8 cellular contexts compared by ENCODE assay signal in the genomic region with DNA sequence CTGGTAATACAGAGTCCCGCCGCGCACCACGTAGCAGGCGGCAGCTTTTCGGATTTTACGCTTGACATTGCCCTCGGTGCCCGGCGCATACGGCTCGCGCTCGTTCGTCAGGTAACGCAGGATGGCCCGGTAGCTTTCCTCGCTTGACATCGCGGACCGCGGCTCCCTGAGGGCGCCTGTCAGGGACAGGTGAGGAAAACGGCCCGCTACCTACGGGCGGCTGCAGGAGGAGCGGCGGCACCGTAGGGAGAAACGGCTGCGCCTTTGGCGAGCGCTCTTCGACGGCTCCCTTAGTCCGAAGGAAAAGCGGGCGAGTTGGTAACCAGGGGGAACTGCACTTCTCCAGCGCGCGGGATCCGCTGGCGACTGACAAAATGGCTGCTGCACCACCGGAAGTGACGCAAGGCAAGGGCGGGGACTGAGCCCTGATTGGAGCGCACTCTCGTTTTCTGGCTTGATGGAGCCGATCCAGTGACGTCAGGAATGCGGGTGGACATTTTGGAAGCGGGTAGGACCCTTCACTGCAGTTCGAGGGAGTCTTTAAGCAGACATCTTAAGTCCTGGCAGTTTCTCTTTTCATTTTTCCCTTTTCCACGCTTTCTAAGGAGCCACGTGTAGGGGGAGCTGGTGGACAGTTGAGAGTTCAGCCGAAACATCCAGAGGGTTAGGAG. TPM values are rescaled to one million over a fixed set of nuclear protein-coding genes. Genes with fewer than 3 reads are reported as not detected.
A peak's percentile ranks its signal among the peaks of the same experiment; 100 is the strongest.
DNase-seq lines count a peak whose midpoint lies in the region; ATAC-seq, FAIRE-seq and TF ChIP-seq lines count a peak whose summit lies in the region.

A gene with protein sequence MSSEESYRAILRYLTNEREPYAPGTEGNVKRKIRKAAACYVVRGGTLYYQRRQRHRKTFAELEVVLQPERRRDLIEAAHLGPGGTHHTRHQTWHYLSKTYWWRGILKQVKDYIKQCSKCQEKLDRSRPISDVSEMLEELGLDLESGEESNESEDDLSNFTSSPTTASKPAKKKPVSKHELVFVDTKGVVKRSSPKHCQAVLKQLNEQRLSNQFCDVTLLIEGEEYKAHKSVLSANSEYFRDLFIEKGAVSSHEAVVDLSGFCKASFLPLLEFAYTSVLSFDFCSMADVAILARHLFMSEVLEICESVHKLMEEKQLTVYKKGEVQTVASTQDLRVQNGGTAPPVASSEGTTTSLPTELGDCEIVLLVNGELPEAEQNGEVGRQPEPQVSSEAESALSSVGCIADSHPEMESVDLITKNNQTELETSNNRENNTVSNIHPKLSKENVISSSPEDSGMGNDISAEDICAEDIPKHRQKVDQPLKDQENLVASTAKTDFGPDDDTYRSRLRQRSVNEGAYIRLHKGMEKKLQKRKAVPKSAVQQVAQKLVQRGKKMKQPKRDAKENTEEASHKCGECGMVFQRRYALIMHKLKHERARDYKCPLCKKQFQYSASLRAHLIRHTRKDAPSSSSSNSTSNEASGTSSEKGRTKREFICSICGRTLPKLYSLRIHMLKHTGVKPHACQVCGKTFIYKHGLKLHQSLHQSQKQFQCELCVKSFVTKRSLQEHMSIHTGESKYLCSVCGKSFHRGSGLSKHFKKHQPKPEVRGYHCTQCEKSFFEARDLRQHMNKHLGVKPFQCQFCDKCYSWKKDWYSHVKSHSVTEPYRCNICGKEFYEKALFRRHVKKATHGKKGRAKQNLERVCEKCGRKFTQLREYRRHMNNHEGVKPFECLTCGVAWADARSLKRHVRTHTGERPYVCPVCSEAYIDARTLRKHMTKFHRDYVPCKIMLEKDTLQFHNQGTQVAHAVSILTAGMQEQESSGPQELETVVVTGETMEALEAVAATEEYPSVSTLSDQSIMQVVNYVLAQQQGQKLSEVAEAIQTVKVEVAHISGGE (minus strand): TSS at position 368 of the 671 bp plus-strand sequence. CDS start 218 bp downstream, at position 150.

- TF ChIP-seq POLR2A in body of pancreas (IDR thresholded peaks at IDR 0.05) = peak; percentile 62 to 90 (median 87)

- peak within 1 kb of the TSS; percentile 95 to 100 for H3K4me3 ChIP-seq in SK-N-SH (ENCODE audit: low read depth in 2 of 2, low read length in 1 of 2)
- H3K4me3 ChIP-seq in body of pancreas = peak within 1 kb of the TSS; percentile 97 to 98
- H3K4me3 ChIP-seq in iPS-18a (ENCODE audit: low read length) = peak within 1 kb of the TSS; percentile 92
- peak within 1 kb of the TSS; percentile 97 for H3K4me3 ChIP-seq in smooth muscle cell

- WGBS in SK-N-SH (ENCODE audit: low lambda C conversion rate) = under 1% methylated on average over 26 of the region's 57 CpGs
- WGBS in body of pancreas, 2 donors = 0% methylated on average over 16 to 57 of the region's 57 CpGs
- WGBS in smooth muscle cell (ENCODE audit: low lambda C conversion rate) = under 1% methylated on average over 57 of the region's 57 CpGs

- CTCF ChIA-PET in SK-N-SH (lab: Yijun Ruan, JAX) = interaction anchor here (0.8 to 3.9 kb wide), 9 partner anchors 9 to 130 kb away, joined by 3 to 21 read pairs (median 4); partner anchors contain the start of genes PCNP and RPL24

- peak; percentile 56 for TF ChIP-seq RAD21 in SK-N-SH (IDR thresholded peaks at IDR 0.05; ENCODE audit: low read length)

- ATAC-seq in HG02973 (IDR thresholded peaks at IDR 0.05; ENCODE audit: unreplicated experiment) (peak; percentile 69), body of pancreas (peak; percentile 92)

- intact Hi-C loops in body of pancreas (cut with DNase I) = no loop called here

- H3K9me3 ChIP-seq in SK-N-SH (no peaks in the 10 kb centered on the region), body of pancreas (no peaks in the 10 kb centered on the region), iPS-18a (ENCODE audit: control insufficient read depth, low read depth, low read length) (no peaks in the 10 kb centered on the region), smooth muscle cell (replicated peaks; ENCODE audit: low read depth) (no peaks in the 10 kb centered on the region)

- TF ChIP-seq EP300 in SK-N-SH (IDR thresholded peaks at IDR 0.05; ENCODE audit: borderline replicate concordance in 1 of 2, low read depth in 1 of 2, low read length in 1 of 2) = 0 out of 4 replicates have a peak, but pooled peaks of 1 of the 2 experiments have one; percentile 38

- no peaks in the 10 kb centered on the region for H3K9me2 ChIP-seq in SK-N-SH

- peaks cover 22% of the 10 kb centered on the region for H4K20me1 ChIP-seq in SK-N-SH (ENCODE audit: insufficient read depth)
- peaks cover 43% of the 10 kb centered on the region for H4K20me1 ChIP-seq in smooth muscle cell (ENCODE audit: low read depth)

- H3K4me1 ChIP-seq in SK-N-SH (ENCODE audit: control insufficient read depth in 1 of 2, insufficient read depth in 2 of 2, low read depth in 1 of 2, low read length in 1 of 2) = peaks cover 10 to 15% of the 10 kb centered on the region in 2 experiments; a peak in 3 of 4 replicates
- peaks cover 25% of the 10 kb centered on the region for H3K4me1 ChIP-seq in body of pancreas
- H3K4me1 ChIP-seq in iPS-18a (ENCODE audit: control insufficient read depth, low read depth, low read length) = no peaks in the 10 kb centered on the region
- peaks cover 20% of the 10 kb centered on the region for H3K4me1 ChIP-seq in smooth muscle cell (ENCODE audit: low read depth)

- H3F3A ChIP-seq in SK-N-SH (replicated peaks; ENCODE audit: insufficient read depth) (peaks cover 48% of the 10 kb centered on the region), smooth muscle cell (ENCODE audit: low read depth) (peaks cover 37% of the 10 kb centered on the region)

- TF ChIP-seq CTCF in SK-N-SH (IDR thresholded peaks at IDR 0.05) = peak; percentile 66
- TF ChIP-seq CTCF in body of pancreas (IDR thresholded peaks at IDR 0.05) = peak in 6 of 7 experiments; percentile 21 to 73 (median 66)
- TF ChIP-seq CTCF in smooth muscle cell (IDR thresholded peaks at IDR 0.05; ENCODE audit: borderline replicate concordance, insufficient read depth, poor library complexity, severe bottlenecking) = peak; percentile 41

- DNase-seq in GM18507 (ENCODE audit: extremely low spot score, insufficient read length, low read depth) = peak; percentile 90
- DNase-seq in SK-N-SH = peak; percentile 94
- DNase-seq in body of pancreas = peak; percentile 99 to 100 (median 100)
- DNase-seq in smooth muscle cell (lab: John Stamatoyannopoulos, UW; ENCODE audit: unreplicated experiment) = no peak
- no peak for DNase-seq in NCI-H2171 (lab: John Stamatoyannopoulos, UW)
- DNase-seq in NCI-H1694 (lab: John Stamatoyannopoulos, UW) = no peak

- peak within 1 kb of the TSS; percentile 98 for H3K4me2 ChIP-seq in SK-N-SH
- H3K4me2 ChIP-seq in smooth muscle cell = peak within 1 kb of the TSS; percentile 94

- H3K79me2 ChIP-seq in SK-N-SH (ENCODE audit: insufficient read depth) (peaks cover 61% of the 10 kb centered on the region), smooth muscle cell (ENCODE audit: low read depth) (peaks cover 40% of the 10 kb centered on the region)

- H2AFZ ChIP-seq in SK-N-SH (ENCODE audit: low read depth) (peak within 1 kb of the TSS; percentile 92), smooth muscle cell (ENCODE audit: low read depth) (peak within 1 kb of the TSS; percentile 86)

- H3K9ac ChIP-seq in SK-N-SH (peak within 1 kb of the TSS; percentile 91), iPS-18a (ENCODE audit: low read length) (peak within 1 kb of the TSS; percentile 89), smooth muscle cell (ENCODE audit: low read depth) (peak within 1 kb of the TSS; percentile 97)

- H3K36me3 ChIP-seq in SK-N-SH (replicated peaks in 1 of 2; ENCODE audit: control insufficient read depth in 1 of 2, insufficient read depth in 2 of 2, low read length in 1 of 2) (peaks cover 18 to 32% of the 10 kb centered on the region in 2 experiments), body of pancreas (replicated peaks in 1 of 2; ENCODE audit: insufficient read depth in 1 of 2, low read depth in 2 of 2) (peaks cover 2 to 8% of the 10 kb centered on the region in 2 donors), iPS-18a (ENCODE audit: control insufficient read depth, low read depth, low read length) (peaks cover 21% of the 10 kb centered on the region), smooth muscle cell (ENCODE audit: low read depth) (peaks cover 12% of the 10 kb centered on the region)

- H3K27me3 ChIP-seq in SK-N-SH (ENCODE audit: insufficient read depth) = no peaks in the 10 kb centered on the region
- no peaks in the 10 kb centered on the region for H3K27me3 ChIP-seq in body of pancreas
- H3K27me3 ChIP-seq in iPS-18a (ENCODE audit: control insufficient read depth, insufficient read depth, low read length) = no peaks in the 10 kb centered on the region
- no peaks in the 10 kb centered on the region for H3K27me3 ChIP-seq in smooth muscle cell (ENCODE audit: low read depth)

- H3K27ac ChIP-seq in SK-N-SH (ENCODE audit: low read depth in 2 of 2, low read length in 1 of 2) (peak within 1 kb of the TSS; percentile 88 to 91), body of pancreas (peak within 1 kb of the TSS; percentile 94 to 99 (median 96)), iPS-18a (ENCODE audit: low read length) (peak within 1 kb of the TSS; percentile 15), smooth muscle cell (ENCODE audit: low read depth) (peak within 1 kb of the TSS; percentile 93)

- peak; percentile 98 for FAIRE-seq in GM18507 (lab: Jason Lieb, UNC)

- POLR2A ChIA-PET in SK-N-SH (lab: Yijun Ruan, JAX) = interaction anchor here (0.9 to 4.0 kb wide), 4 partner anchors 10 to 115 kb away, joined by 4 to 49 read pairs (median 7); partner anchors contain the start of genes CEP97, PCNP, RPL24 and TRMT10C

TF ChIP-seq in SK-N-SH, 30 proteins besides CTCF, POLR2A, EP300 and RAD21 (continues in another document):
- TF ChIP-seq MXI1 (IDR thresholded peaks at IDR 0.05; ENCODE audit: low read depth, low read length) = peak; percentile 99

RNA-seq across cellular contexts. Expression of the gene that starts here (rescaled TPM):
- 4.9 and 7.2 TPM in 2 replicates for polyA plus RNA-seq in SK-N-SH (2012; rRNA removed)
- polyA plus RNA-seq in SK-N-SH (2012; cell fraction: cytosol; rRNA removed) = 5.7 and 5.9 TPM in 2 replicates
- 7.2 and 16.9 TPM in 2 replicates for polyA plus RNA-seq in SK-N-SH (2012; cell fraction: nucleus; rRNA removed)
- 10 to 100 TPM; 11.5 to 20.5 TPM for total RNA-seq in body of pancreas
- 33.7 and 36.3 TPM in 2 replicates for total RNA-seq in smooth muscle cell
- 7.6 and 9.1 TPM in 2 replicates for polyA plus RNA-seq in smooth muscle cell

Comparison
In these comparisons a context has a peak if more than half of its experiments do, and no peak if none do; other contexts are left out.
1. DNase-seq: peak in GM18507 (single experiment), SK-N-SH (single experiment) and body of pancreas (4 of 4); none in smooth muscle cell (single experiment), NCI-H2171 (single experiment) and NCI-H1694 (single experiment).
2. H3K27ac ChIP-seq: peak in every context shown above with its lines; median percentile 96 in body of pancreas; 93 in smooth muscle cell; 90 in SK-N-SH; 15 in iPS-18a.
3. Peak in every context shown above with its lines, with median percentiles within 50 percentile points of each other: H3K4me3 ChIP-seq, H3K9ac ChIP-seq and CTCF ChIP-seq.